8 cellular contexts compared by ENCODE assay signal in genomic region chr1:114558548-114558947, GRCh38. TPM values are rescaled to one million over a fixed set of nuclear protein-coding genes. Genes with fewer than 3 reads are reported as not detected.
DNase-seq lines count a peak whose midpoint lies in the region; ATAC-seq and TF ChIP-seq lines count a peak whose summit lies in the region.

No MANE protein-coding gene starts in this region.

- H3K4me1 Mint-ChIP-seq in HFFc6 (ENCODE audit: low read depth) = no peaks in the 10 kb centered on the region

- H3K9me3 ChIP-seq in RWPE2 (ENCODE audit: severe bottlenecking) = no peaks in the 10 kb centered on the region
- no peaks in the 10 kb centered on the region for H3K9me3 ChIP-seq in left lung
- H3K9me3 ChIP-seq in psoas muscle = no peaks in the 10 kb centered on the region

- WGBS in psoas muscle, 3 donors = 93 to 95% (median 95%) methylated on average over 1 of the region's 1 CpG

- peak; percentile 63 for TF ChIP-seq CTCF in HFFc6 (IDR thresholded peaks at IDR 0.05)
- peak; percentile 74 for TF ChIP-seq CTCF in RWPE2 (IDR thresholded peaks at IDR 0.05; ENCODE audit: poor library complexity, severe bottlenecking)
- peak in 1 of 2 donors; percentile 18 for TF ChIP-seq CTCF in left lung (IDR thresholded peaks at IDR 0.05)
- TF ChIP-seq CTCF in psoas muscle (IDR thresholded peaks at IDR 0.05) = no peak

- H3K4me3 Mint-ChIP-seq in HFFc6 = no peak overlapping the region

- 0 out of 3 replicates have a peak, but pooled peaks have one; percentile 48 for ATAC-seq in RWPE2 (ENCODE audit: low read depth)
- ATAC-seq in left lung = peak; percentile 53
- no peak for ATAC-seq in psoas muscle
- no peak for ATAC-seq in GM18870 (IDR thresholded peaks at IDR 0.05; ENCODE audit: unreplicated experiment)

- H3K36me3 ChIP-seq in RWPE2 (ENCODE audit: low read depth) (no peaks in the 10 kb centered on the region), left lung (no peaks in the 10 kb centered on the region), psoas muscle (ENCODE audit: insufficient read depth in 1 of 2, low read depth in 1 of 2) (no peaks in the 10 kb centered on the region)

- H3K27ac ChIP-seq in RWPE2 (ENCODE audit: poor library complexity, severe bottlenecking) (no peak overlapping the region), left lung (no peak overlapping the region), psoas muscle (no peak overlapping the region)

- H3K4me3 ChIP-seq in RWPE2 (ENCODE audit: severe bottlenecking) (no peak overlapping the region), left lung (no peak overlapping the region), psoas muscle (no peak overlapping the region)

- H3K27me3 ChIP-seq in RWPE2 (ENCODE audit: insufficient read depth, poor library complexity, severe bottlenecking) (no peaks in the 10 kb centered on the region), left lung (no peaks in the 10 kb centered on the region), psoas muscle (ENCODE audit: insufficient read depth in 3 of 3, low read length in 2 of 3) (no peaks in the 10 kb centered on the region)

- intact Hi-C loops in left lung (cut with DNase I) = no loop called here
- intact Hi-C loops in psoas muscle (cut with DNase I) = loop anchor here in 1 of 2 donors (10.0 kb wide), 1 partner anchor 214 kb away; no protein-coding TSS in a partner anchor

- H3K27me3 Mint-ChIP-seq in HFFc6 (ENCODE audit: insufficient read depth) = no peaks in the 10 kb centered on the region; the same call in 1 of the 2 replicates

- no peaks in the 10 kb centered on the region for H3K36me3 Mint-ChIP-seq in HFFc6 (ENCODE audit: low read depth)

- H3K9me3 Mint-ChIP-seq in HFFc6 = no peaks in the 10 kb centered on the region

- H3K4me1 ChIP-seq in RWPE2 (ENCODE audit: insufficient read depth, poor library complexity, severe bottlenecking) (no peaks in the 10 kb centered on the region), left lung (no peaks in the 10 kb centered on the region), psoas muscle (no peaks in the 10 kb centered on the region)

- no peak overlapping the region for H3K27ac Mint-ChIP-seq in HFFc6

- DNase-seq in DMS53 (lab: John Stamatoyannopoulos, UW) (peak; percentile 54), HFFc6 (no peak), RWPE2 (ENCODE audit: low spot score) (no peak), left lung (no peak), NCI-H1930 (lab: John Stamatoyannopoulos, UW) (no peak), psoas muscle (no peak), middle frontal gyrus (ENCODE audit: extremely low spot score, low spot score) (no peak)

RNA-seq across cellular contexts. Expression of gene BCAS2, which starts 22.9 kb away (rescaled TPM):
- 10 to 100 TPM; 40.7 to 49.0 (median 45.1) TPM for total RNA-seq in HFFc6 (2021; fragmentation: NEBNext Ultra II Directional; extraction: Animal tissue kit (Norgen Biotek cat#: 25700))
- total RNA-seq in left lung = 10 to 100 TPM; 29.4 to 33.9 TPM
- total RNA-seq in psoas muscle = 10 to 100 TPM; 22.0 to 33.6 (median 27.0) TPM
- polyA plus RNA-seq in psoas muscle = 10 to 100 TPM; 30.5 to 52.5 (median 34.5) TPM

RNA-seq across cellular contexts. Expression of gene TRIM33, which starts 47.5 kb away (rescaled TPM):
- total RNA-seq in HFFc6 (2021; fragmentation: NEBNext Ultra II Directional; extraction: Animal tissue kit (Norgen Biotek cat#: 25700)) = 10 to 100 TPM; 17.6 to 20.5 (median 19.3) TPM
- total RNA-seq in left lung (10 to 100 TPM; 26.7 to 32.9 TPM), psoas muscle (10 to 100 TPM; 15.2 to 22.0 (median 20.6) TPM)
- polyA plus RNA-seq in psoas muscle = 1 to 10 TPM; 4.6 to 7.2 (median 6.7) TPM

Comparison
In these comparisons a context has a peak if more than half of its experiments do, and no peak if none do; other contexts are left out.
1. ATAC-seq: peak in RWPE2 (single experiment) and left lung (single experiment); none in psoas muscle (0 of 4) and GM18870 (single experiment).